ENCODE assay signal across 18 cellular contexts in genomic region chr18:24342347-24342746, GRCh38. TPM values are rescaled to one million over a fixed set of nuclear protein-coding genes. Genes with fewer than 3 reads are reported as not detected.
DNase-seq lines count a peak whose midpoint lies in the region; ATAC-seq and TF ChIP-seq lines count a peak whose summit lies in the region.
"Had no signal": no experiment of that assay in that cellular context is flagged by ENCODE, and none has a peak within 500 bp of the region (broad histone marks: within the 10 kb centered on the region; RNA-seq: fewer than 3 reads in every experiment).

No MANE protein-coding gene starts in this region.

- no peaks in the 10 kb centered on the region for H3K27me3 ChIP-seq in osteoblast (ENCODE audit: insufficient read depth, low read length)
- H3K27me3 ChIP-seq: BE2C, SJSA1 had no signal

- H3K4me3 ChIP-seq in cardiac fibroblast (replicated peaks in 1 of 2; ENCODE audit: low read depth in 2 of 2, low read length in 2 of 2), result no peak overlapping the region
- no peak overlapping the region for H3K4me3 ChIP-seq in osteoblast (ENCODE audit: insufficient read depth, low read length)
- H3K4me3 ChIP-seq: A549, SJSA1 had no signal

- DNase-seq in EL (peak; percentile 60), cardiac fibroblast (ENCODE audit: low read depth in 2 of 2) (peak; percentile 47 to 70), fibroblast of peridontal ligament (ENCODE audit: extremely low read depth) (peak; percentile 25), osteoblast (ENCODE audit: insufficient read length, low spot score, missing footprints) (no peak), DMS53 treated with DMSO at 0.1 percent for 48 hours (lab: John Stamatoyannopoulos, UW; ENCODE audit: unreplicated experiment) (no peak), SW 1271 (lab: John Stamatoyannopoulos, UW) (no peak)
- DNase-seq: BE2C, DMS79, MV-4-11, NCI-H1105 treated with DMSO at 0.1 percent for 48 hours, NCI-H2081 treated with DMSO at 0.1 percent for 48 hours, NCI-H2171 treated with DMSO at 0.1 percent for 48 hours, NCI-H524 treated with DMSO at 0.1 percent for 48 hours, NCI-H82 had no signal

- H4K20me1 ChIP-seq in osteoblast (ENCODE audit: insufficient read depth, low read length), result no peaks in the 10 kb centered on the region

- H2AFZ ChIP-seq in osteoblast (ENCODE audit: low read length), result peak overlapping the region; percentile 37

- H3K9me3 ChIP-seq in osteoblast (ENCODE audit: low read depth, low read length), result no peaks in the 10 kb centered on the region
- H3K9me3 ChIP-seq: A549, BE2C, SJSA1 had no signal

- no peaks in the 10 kb centered on the region for H3K36me3 ChIP-seq in osteoblast (ENCODE audit: insufficient read depth, low read length)
- H3K36me3 ChIP-seq: BE2C, SJSA1 had no signal

- H3K79me2 ChIP-seq in osteoblast (ENCODE audit: insufficient read depth, low read length), result no peaks in the 10 kb centered on the region

- no peak overlapping the region for H3K4me2 ChIP-seq in osteoblast (ENCODE audit: insufficient read depth, low read length)
- H3K4me2 ChIP-seq: A549, KMS-11 had no signal

- H3K27ac ChIP-seq in osteoblast (ENCODE audit: low read depth, low read length), result no peak overlapping the region
- H3K27ac ChIP-seq: A549, KMS-11 had no signal

- ATAC-seq in GM18519 (IDR thresholded peaks at IDR 0.05; ENCODE audit: low FRiP score, unreplicated experiment), result no peak
- ATAC-seq: A549 had no signal

- no peaks in the 10 kb centered on the region for H3K4me1 ChIP-seq in osteoblast (ENCODE audit: insufficient read depth, low read length)
- H3K4me1 ChIP-seq: A549, BE2C, SJSA1 had no signal

- TF ChIP-seq CTCF in cardiac fibroblast (IDR thresholded peaks at IDR 0.05; ENCODE audit: low read depth, low read length), result no peak
- TF ChIP-seq CTCF in osteoblast (IDR thresholded peaks at IDR 0.05; ENCODE audit: extremely low read depth, low read depth, low read length), result no peak

RNA-seq across cellular contexts. Expression of gene OSBPL1A, which starts 55.3 kb away (rescaled TPM):
- total RNA-seq in osteoblast, result 51.8 and 53.3 TPM in 2 replicates

Comparison
In these comparisons a context has a peak if more than half of its experiments do, and no peak if none do; other contexts are left out.
1. DNase-seq: peak in EL (single experiment), cardiac fibroblast (2 of 2) and fibroblast of peridontal ligament (single experiment); none in osteoblast (single experiment), DMS53 treated with DMSO at 0.1 percent for 48 hours (single experiment) and SW 1271 (0 of 2).